Comparison of ENCODE assay signal across 1 cellular context in the genomic region with DNA sequence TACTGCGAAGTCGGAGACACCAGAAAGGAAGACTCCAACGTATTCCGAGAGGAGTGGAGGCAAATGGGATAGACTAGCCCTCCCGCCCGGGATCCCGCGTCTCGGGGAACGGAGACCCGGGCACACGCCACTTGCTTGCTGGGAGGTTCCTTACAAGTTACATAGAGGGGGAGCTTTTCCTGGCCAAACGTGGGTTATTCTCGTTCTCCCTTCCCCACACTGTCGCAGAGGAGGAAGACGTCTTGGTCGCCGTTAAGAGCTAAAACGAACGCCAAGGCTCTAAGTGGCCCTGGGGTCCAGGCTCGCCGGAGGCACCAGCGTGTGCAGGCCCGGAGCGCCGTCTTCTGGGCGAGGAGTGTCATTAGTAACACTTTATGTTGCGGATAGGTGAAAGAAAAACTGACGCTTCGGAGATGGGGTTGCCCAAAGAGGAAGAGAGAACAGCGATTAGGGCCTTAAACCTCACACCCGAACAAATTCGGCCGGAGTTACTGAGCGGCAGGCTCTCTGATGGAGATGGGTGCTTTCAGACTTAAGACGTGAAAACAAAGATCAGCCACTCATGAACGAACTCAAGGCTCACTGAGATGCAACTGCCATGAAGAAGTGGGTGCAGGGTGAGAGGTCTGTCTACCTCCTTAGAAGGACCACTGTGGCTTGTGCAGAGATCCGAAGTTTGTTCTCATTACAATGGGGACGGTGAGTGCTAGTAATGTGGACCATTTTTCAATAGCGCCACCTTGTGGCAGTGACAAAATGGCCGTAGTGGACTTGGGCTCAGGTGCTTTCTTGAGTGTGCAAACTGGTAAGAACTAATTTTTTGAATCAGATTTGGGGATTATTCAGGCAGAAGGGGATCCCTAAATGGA.
TF ChIP-seq lines count a peak whose summit lies in the region.

No MANE protein-coding gene starts in this region.

TF ChIP-seq in GM23338, 12 proteins besides CTCF, POLR2A, EP300 and RAD21 (continued from another document):
- no peak for TF ChIP-seq ZNF114 (CRISPR knock-in tag; IDR thresholded peaks at IDR 0.05)
- TF ChIP-seq, protein P1, sequence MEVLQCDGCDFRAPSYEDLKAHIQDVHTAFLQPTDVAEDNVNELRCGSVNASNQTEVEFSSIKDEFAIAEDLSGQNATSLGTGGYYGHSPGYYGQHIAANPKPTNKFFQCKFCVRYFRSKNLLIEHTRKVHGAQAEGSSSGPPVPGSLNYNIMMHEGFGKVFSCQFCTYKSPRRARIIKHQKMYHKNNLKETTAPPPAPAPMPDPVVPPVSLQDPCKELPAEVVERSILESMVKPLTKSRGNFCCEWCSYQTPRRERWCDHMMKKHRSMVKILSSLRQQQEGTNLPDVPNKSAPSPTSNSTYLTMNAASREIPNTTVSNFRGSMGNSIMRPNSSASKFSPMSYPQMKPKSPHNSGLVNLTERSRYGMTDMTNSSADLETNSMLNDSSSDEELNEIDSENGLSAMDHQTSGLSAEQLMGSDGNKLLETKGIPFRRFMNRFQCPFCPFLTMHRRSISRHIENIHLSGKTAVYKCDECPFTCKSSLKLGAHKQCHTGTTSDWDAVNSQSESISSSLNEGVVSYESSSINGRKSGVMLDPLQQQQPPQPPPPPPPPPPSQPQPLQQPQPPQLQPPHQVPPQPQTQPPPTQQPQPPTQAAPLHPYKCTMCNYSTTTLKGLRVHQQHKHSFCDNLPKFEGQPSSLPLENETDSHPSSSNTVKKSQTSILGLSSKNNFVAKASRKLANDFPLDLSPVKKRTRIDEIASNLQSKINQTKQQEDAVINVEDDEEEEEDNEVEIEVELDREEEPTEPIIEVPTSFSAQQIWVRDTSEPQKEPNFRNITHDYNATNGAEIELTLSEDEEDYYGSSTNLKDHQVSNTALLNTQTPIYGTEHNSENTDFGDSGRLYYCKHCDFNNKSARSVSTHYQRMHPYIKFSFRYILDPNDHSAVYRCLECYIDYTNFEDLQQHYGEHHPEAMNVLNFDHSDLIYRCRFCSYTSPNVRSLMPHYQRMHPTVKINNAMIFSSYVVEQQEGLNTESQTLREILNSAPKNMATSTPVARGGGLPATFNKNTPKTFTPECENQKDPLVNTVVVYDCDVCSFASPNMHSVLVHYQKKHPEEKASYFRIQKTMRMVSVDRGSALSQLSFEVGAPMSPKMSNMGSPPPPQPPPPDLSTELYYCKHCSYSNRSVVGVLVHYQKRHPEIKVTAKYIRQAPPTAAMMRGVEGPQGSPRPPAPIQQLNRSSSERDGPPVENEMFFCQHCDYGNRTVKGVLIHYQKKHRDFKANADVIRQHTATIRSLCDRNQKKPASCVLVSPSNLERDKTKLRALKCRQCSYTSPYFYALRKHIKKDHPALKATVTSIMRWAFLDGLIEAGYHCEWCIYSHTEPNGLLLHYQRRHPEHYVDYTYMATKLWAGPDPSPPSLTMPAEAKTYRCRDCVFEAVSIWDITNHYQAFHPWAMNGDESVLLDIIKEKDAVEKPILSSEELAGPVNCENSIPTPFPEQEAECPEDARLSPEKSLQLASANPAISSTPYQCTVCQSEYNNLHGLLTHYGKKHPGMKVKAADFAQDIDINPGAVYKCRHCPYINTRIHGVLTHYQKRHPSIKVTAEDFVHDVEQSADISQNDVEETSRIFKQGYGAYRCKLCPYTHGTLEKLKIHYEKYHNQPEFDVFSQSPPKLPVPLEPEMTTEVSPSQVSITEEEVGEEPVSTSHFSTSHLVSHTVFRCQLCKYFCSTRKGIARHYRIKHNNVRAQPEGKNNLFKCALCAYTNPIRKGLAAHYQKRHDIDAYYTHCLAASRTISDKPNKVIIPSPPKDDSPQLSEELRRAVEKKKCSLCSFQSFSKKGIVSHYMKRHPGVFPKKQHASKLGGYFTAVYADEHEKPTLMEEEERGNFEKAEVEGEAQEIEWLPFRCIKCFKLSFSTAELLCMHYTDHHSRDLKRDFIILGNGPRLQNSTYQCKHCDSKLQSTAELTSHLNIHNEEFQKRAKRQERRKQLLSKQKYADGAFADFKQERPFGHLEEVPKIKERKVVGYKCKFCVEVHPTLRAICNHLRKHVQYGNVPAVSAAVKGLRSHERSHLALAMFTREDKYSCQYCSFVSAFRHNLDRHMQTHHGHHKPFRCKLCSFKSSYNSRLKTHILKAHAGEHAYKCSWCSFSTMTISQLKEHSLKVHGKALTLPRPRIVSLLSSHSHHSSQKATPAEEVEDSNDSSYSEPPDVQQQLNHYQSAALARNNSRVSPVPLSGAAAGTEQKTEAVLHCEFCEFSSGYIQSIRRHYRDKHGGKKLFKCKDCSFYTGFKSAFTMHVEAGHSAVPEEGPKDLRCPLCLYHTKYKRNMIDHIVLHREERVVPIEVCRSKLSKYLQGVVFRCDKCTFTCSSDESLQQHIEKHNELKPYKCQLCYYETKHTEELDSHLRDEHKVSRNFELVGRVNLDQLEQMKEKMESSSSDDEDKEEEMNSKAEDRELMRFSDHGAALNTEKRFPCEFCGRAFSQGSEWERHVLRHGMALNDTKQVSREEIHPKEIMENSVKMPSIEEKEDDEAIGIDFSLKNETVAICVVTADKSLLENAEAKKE (CRISPR knock-in tag; IDR thresholded peaks at IDR 0.05): no peak
- no peak for TF ChIP-seq ZNF331 (CRISPR knock-in tag; IDR thresholded peaks at IDR 0.05; ENCODE audit: low read depth)
- no peak for TF ChIP-seq CREB1 (CRISPR knock-in tag; IDR thresholded peaks at IDR 0.05; ENCODE audit: low read depth)
- no peak for TF ChIP-seq EZH2phosphoT487 (IDR thresholded peaks at IDR 0.05; ENCODE audit: unreplicated experiment)
- TF ChIP-seq NANOG (IDR thresholded peaks at IDR 0.05; ENCODE audit: borderline replicate concordance): no peak
- TF ChIP-seq, protein P2, sequence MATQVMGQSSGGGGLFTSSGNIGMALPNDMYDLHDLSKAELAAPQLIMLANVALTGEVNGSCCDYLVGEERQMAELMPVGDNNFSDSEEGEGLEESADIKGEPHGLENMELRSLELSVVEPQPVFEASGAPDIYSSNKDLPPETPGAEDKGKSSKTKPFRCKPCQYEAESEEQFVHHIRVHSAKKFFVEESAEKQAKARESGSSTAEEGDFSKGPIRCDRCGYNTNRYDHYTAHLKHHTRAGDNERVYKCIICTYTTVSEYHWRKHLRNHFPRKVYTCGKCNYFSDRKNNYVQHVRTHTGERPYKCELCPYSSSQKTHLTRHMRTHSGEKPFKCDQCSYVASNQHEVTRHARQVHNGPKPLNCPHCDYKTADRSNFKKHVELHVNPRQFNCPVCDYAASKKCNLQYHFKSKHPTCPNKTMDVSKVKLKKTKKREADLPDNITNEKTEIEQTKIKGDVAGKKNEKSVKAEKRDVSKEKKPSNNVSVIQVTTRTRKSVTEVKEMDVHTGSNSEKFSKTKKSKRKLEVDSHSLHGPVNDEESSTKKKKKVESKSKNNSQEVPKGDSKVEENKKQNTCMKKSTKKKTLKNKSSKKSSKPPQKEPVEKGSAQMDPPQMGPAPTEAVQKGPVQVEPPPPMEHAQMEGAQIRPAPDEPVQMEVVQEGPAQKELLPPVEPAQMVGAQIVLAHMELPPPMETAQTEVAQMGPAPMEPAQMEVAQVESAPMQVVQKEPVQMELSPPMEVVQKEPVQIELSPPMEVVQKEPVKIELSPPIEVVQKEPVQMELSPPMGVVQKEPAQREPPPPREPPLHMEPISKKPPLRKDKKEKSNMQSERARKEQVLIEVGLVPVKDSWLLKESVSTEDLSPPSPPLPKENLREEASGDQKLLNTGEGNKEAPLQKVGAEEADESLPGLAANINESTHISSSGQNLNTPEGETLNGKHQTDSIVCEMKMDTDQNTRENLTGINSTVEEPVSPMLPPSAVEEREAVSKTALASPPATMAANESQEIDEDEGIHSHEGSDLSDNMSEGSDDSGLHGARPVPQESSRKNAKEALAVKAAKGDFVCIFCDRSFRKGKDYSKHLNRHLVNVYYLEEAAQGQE (IDR thresholded peaks at IDR 0.05; ENCODE audit: unreplicated experiment): no peak
